ENCODE assay signal across 20 cellular contexts in the genomic region with DNA sequence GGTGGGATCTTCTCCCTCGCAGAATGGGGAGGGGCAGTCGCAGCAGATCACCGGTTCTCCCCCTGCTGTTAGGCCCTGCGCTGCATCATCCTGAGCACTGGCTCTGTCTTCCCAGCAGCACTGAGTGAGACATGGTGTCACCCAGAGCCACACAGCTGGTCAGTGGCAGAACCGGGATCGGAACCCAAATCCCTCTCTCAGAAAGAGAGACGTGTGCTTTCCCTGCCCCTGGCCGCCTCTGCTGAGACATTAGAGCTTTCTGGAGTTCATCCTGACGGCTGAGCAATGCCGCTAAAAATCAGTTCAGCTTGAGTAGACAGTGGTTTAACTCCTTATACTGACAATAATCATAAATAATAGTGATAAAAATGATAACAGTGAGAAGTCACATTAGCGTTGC.
A peak's percentile ranks its signal among the peaks of the same experiment; 100 is the strongest.
DNase-seq lines count a peak whose midpoint lies in the region; ATAC-seq and TF ChIP-seq lines count a peak whose summit lies in the region.
"Had no signal": no experiment of that assay in that cellular context is flagged by ENCODE, and none has a peak within 500 bp of the region (broad histone marks: within the 10 kb centered on the region; RNA-seq: fewer than 3 reads in every experiment).

No MANE protein-coding gene starts in this region.

- no peak for TF ChIP-seq CTCF in suprapubic skin (IDR thresholded peaks at IDR 0.05)
- TF ChIP-seq CTCF in esophagus squamous epithelium (IDR thresholded peaks at IDR 0.05), result no peak

- H3K9me3 Mint-ChIP-seq in activated naive CD8-positive, alpha-beta T cell treated with anti-CD3 and anti-CD28 coated beads for 36 hours, result no peaks in the 10 kb centered on the region
- H3K9me3 Mint-ChIP-seq in activated naive CD8-positive, alpha-beta T cell treated with anti-CD3 and anti-CD28 coated beads, Interleukin-2, amount 50 U/mL, for 24 hours, result no peaks in the 10 kb centered on the region
- H3K9me3 Mint-ChIP-seq: CD4-positive, alpha-beta T cell had no signal

- TF ChIP-seq POLR2A in suprapubic skin (IDR thresholded peaks at IDR 0.05) (no peak), esophagus squamous epithelium (IDR thresholded peaks at IDR 0.05) (no peak)

- no peaks in the 10 kb centered on the region for H3K36me3 Mint-ChIP-seq in activated naive CD8-positive, alpha-beta T cell treated with anti-CD3 and anti-CD28 coated beads for 36 hours
- H3K36me3 Mint-ChIP-seq in activated naive CD8-positive, alpha-beta T cell treated with anti-CD3 and anti-CD28 coated beads, Interleukin-2, amount 50 U/mL, for 24 hours (ENCODE audit: low read depth), result no peaks in the 10 kb centered on the region
- H3K36me3 Mint-ChIP-seq: CD8-positive, alpha-beta T cell had no signal

- DNase-seq in activated naive CD8-positive, alpha-beta T cell treated with anti-CD3 and anti-CD28 coated beads for 36 hours, result no peak
- no peak for DNase-seq in activated naive CD8-positive, alpha-beta T cell treated with anti-CD3 and anti-CD28 coated beads, Interleukin-2, amount 50 U/mL, for 24 hours
- DNase-seq in mesenteric fat pad (ENCODE audit: low spot score) (peak; percentile 39), posterior vena cava (ENCODE audit: low spot score) (peak; percentile 49), suprapubic skin (ENCODE audit: low spot score in 2 of 2) (peak; percentile 33 to 56), esophagus squamous epithelium (lab: John Stamatoyannopoulos, UW) (no peak)
- no peak for DNase-seq in activated effector memory CD4-positive, alpha-beta T cell treated with Interleukin-2 at 50 U/mL for 16 hours
- DNase-seq: AML-193; Caco-2; Calu3; CD4-positive, alpha-beta T cell; CD8-positive, alpha-beta T cell; DMS79 treated with DMSO at 0.1 percent for 48 hours had no signal

- ATAC-seq in activated naive CD8-positive, alpha-beta T cell treated with anti-CD3 and anti-CD28 coated beads, Interleukin-2, amount 50 U/mL, for 24 hours, result no peak
- ATAC-seq in GM18868 (IDR thresholded peaks at IDR 0.05; ENCODE audit: unreplicated experiment), result no peak
- ATAC-seq: A549; CD8-positive, alpha-beta T cell; GM12878 had no signal

- 92% methylated on average over 11 of the region's 11 CpGs for WGBS in suprapubic skin
- 94 to 96% methylated on average over 7 to 10 of the region's 11 CpGs for WGBS in esophagus squamous epithelium, 2 donors

- intact Hi-C loops in posterior vena cava (cut with DNase I), result no loop called here
- intact Hi-C loops in esophagus squamous epithelium (cut with DNase I), result no loop called here

- H3K4me3 ChIP-seq in suprapubic skin (no peak overlapping the region), esophagus squamous epithelium (no peak overlapping the region)
- H3K4me3 ChIP-seq: A549; BLaER1 treated with 17β-estradiol and CSF1 and Interleukin-3, amounts not matched to agents 10 nM and 100 nM; GM12878 had no signal

- H3K4me3 Mint-ChIP-seq in activated naive CD8-positive, alpha-beta T cell treated with anti-CD3 and anti-CD28 coated beads for 36 hours, result no peak overlapping the region
- no peak overlapping the region for H3K4me3 Mint-ChIP-seq in activated naive CD8-positive, alpha-beta T cell treated with anti-CD3 and anti-CD28 coated beads, Interleukin-2, amount 50 U/mL, for 24 hours
- H3K4me3 Mint-ChIP-seq: B cell; CD4-positive, alpha-beta T cell; CD8-positive, alpha-beta T cell had no signal

- no peak overlapping the region for H3K27ac ChIP-seq in suprapubic skin
- H3K27ac ChIP-seq in esophagus squamous epithelium, result no peak overlapping the region
- H3K27ac ChIP-seq: 22Rv1; A549; BLaER1 treated with 17β-estradiol and CSF1 and Interleukin-3, amounts not matched to agents 10 nM and 100 nM; C4-2B had no signal

- no peaks in the 10 kb centered on the region for H3K9me3 ChIP-seq in suprapubic skin
- H3K9me3 ChIP-seq in esophagus squamous epithelium, result no peaks in the 10 kb centered on the region
- H3K9me3 ChIP-seq: A549 had no signal

- H3K4me1 ChIP-seq in suprapubic skin, result no peaks in the 10 kb centered on the region
- H3K4me1 ChIP-seq in esophagus squamous epithelium, result no peaks in the 10 kb centered on the region
- H3K4me1 ChIP-seq: A549; BLaER1 treated with 17β-estradiol and CSF1 and Interleukin-3, amounts not matched to agents 10 nM and 100 nM; Caco-2 had no signal

- no peaks in the 10 kb centered on the region for H3K4me1 Mint-ChIP-seq in activated naive CD8-positive, alpha-beta T cell treated with anti-CD3 and anti-CD28 coated beads for 36 hours
- H3K4me1 Mint-ChIP-seq in activated naive CD8-positive, alpha-beta T cell treated with anti-CD3 and anti-CD28 coated beads, Interleukin-2, amount 50 U/mL, for 24 hours, result no peaks in the 10 kb centered on the region
- H3K4me1 Mint-ChIP-seq: B cell had no signal

- H3K27ac Mint-ChIP-seq in activated naive CD8-positive, alpha-beta T cell treated with anti-CD3 and anti-CD28 coated beads for 36 hours, result peak overlapping the region; percentile 36
- no peak overlapping the region for H3K27ac Mint-ChIP-seq in activated naive CD8-positive, alpha-beta T cell treated with anti-CD3 and anti-CD28 coated beads, Interleukin-2, amount 50 U/mL, for 24 hours
- H3K27ac Mint-ChIP-seq: B cell; CD4-positive, alpha-beta T cell; CD8-positive, alpha-beta T cell had no signal

- H3K27me3 Mint-ChIP-seq in activated naive CD8-positive, alpha-beta T cell treated with anti-CD3 and anti-CD28 coated beads for 36 hours, result no peaks in the 10 kb centered on the region
- H3K27me3 Mint-ChIP-seq in activated naive CD8-positive, alpha-beta T cell treated with anti-CD3 and anti-CD28 coated beads, Interleukin-2, amount 50 U/mL, for 24 hours, result no peaks in the 10 kb centered on the region
- H3K27me3 Mint-ChIP-seq: B cell; CD4-positive, alpha-beta T cell had no signal

- no peak for TF ChIP-seq EP300 in suprapubic skin (IDR thresholded peaks at IDR 0.05)

- peaks cover 50% of the 10 kb centered on the region for H3K36me3 ChIP-seq in suprapubic skin
- peaks cover 0 to 90% (median 2%) of the 10 kb centered on the region in 3 donors for H3K36me3 ChIP-seq in esophagus squamous epithelium

- no peaks in the 10 kb centered on the region for H3K27me3 ChIP-seq in suprapubic skin
- H3K27me3 ChIP-seq in esophagus squamous epithelium, result no peaks in the 10 kb centered on the region
- H3K27me3 ChIP-seq: BLaER1 treated with 17β-estradiol and CSF1 and Interleukin-3, amounts not matched to agents 10 nM and 100 nM had no signal

Comparison
In these comparisons a context has a peak if more than half of its experiments do, and no peak if none do; other contexts are left out.
1. DNase-seq: peak in mesenteric fat pad (single experiment), posterior vena cava (single experiment) and suprapubic skin (2 of 2); none in activated naive CD8-positive, alpha-beta T cell treated with anti-CD3 and anti-CD28 coated beads for 36 hours (single experiment), activated naive CD8-positive, alpha-beta T cell treated with anti-CD3 and anti-CD28 coated beads, Interleukin-2, amount 50 U/mL, for 24 hours (single experiment), esophagus squamous epithelium (single experiment) and activated effector memory CD4-positive, alpha-beta T cell treated with Interleukin-2 at 50 U/mL for 16 hours (single experiment).